8 cellular contexts compared by ENCODE assay signal in the genomic region with DNA sequence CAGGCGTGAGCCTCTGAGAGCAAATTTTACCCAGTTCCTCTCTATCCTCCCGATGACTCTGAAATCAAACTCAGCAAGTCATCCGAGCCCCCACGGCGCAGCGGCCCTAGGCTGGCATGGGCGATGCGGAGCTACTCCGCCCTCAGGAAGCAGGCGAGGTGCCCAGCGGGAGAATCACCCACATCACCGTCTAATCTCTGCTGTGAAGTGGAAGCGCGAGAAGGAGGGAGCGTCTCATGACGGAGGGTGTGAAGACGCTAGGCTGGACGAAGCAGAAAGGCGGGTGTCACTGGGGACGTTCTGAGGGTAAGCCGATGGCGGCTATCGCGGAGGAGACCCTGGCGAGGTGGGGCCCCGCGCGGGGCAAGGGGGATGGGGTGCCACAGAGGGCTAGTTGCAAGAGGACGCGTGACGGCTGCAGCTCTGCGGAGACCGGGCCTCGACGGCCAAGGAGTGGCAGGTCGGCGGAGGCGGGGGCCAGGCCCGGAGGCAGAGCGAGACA. TPM values are rescaled to one million over a fixed set of nuclear protein-coding genes. Genes with fewer than 3 reads are reported as not detected.
DNase-seq lines count a peak whose midpoint lies in the region; ATAC-seq and TF ChIP-seq lines count a peak whose summit lies in the region.

No MANE protein-coding gene starts in this region.

- H3K9me3 Mint-ChIP-seq in activated T-cell treated with anti-CD3 and anti-CD28 coated beads, Interleukin-2, amount 50 U/mL, for 4 hours: no peaks in the 10 kb centered on the region

- H3K79me1 ChIP-seq in neuronal stem cell (ENCODE audit: low read depth, low read length): peaks cover 4% of the 10 kb centered on the region

- H3K4ac ChIP-seq in neuronal stem cell (ENCODE audit: low read length): peak overlapping the region; percentile 95

- H3K4me1 ChIP-seq in neuronal stem cell (ENCODE audit: control insufficient read depth in 2 of 2, insufficient read depth in 1 of 2, low read depth in 1 of 2, low read length in 2 of 2): peaks cover 17 to 28% of the 10 kb centered on the region in 2 donors

- peak overlapping the region; percentile 91 for H3K9ac ChIP-seq in neuronal stem cell (ENCODE audit: low read depth, low read length, poor library complexity)

- no peaks in the 10 kb centered on the region for H3K36me3 ChIP-seq in neuronal stem cell (replicated peaks in 1 of 2; ENCODE audit: control insufficient read depth in 2 of 2, insufficient read depth in 2 of 2, low read length in 2 of 2)

- peak overlapping the region; percentile 92 for H2AFZ ChIP-seq in neuronal stem cell (ENCODE audit: low read length)

- H3K27me3 Mint-ChIP-seq in activated T-cell treated with anti-CD3 and anti-CD28 coated beads, Interleukin-2, amount 50 U/mL, for 4 hours (ENCODE audit: low read depth): peaks cover 4% of the 10 kb centered on the region

- H2AK5ac ChIP-seq in neuronal stem cell (ENCODE audit: low read depth, low read length): peak overlapping the region; percentile 38

- no peak overlapping the region for H3K14ac ChIP-seq in neuronal stem cell (ENCODE audit: low read length)

- H4K91ac ChIP-seq in neuronal stem cell (ENCODE audit: low read depth, low read length, poor library complexity): no peak overlapping the region

- H3K9me3 ChIP-seq in neuronal stem cell (replicated peaks in 1 of 2; ENCODE audit: control insufficient read depth in 2 of 2, insufficient read depth in 1 of 2, low read depth in 1 of 2, low read length in 2 of 2): no peaks in the 10 kb centered on the region

- peak overlapping the region; percentile 29 for H4K8ac ChIP-seq in neuronal stem cell (ENCODE audit: low read depth, low read length)

- WGBS in neuronal stem cell (ENCODE audit: extremely low coverage in 2 of 2, insufficient read length in 2 of 2, insufficient replicate concordance in 1 of 2), 2 donors: no CpG with 5 or more reads among the region's 40 CpGs

- H3K23ac ChIP-seq in neuronal stem cell (ENCODE audit: low read depth, low read length, poor library complexity): peak overlapping the region; percentile 94

- peak overlapping the region; percentile 96 for H3K18ac ChIP-seq in neuronal stem cell (ENCODE audit: low read length)

- DNase-seq in DMS79 treated with DMSO at 0.1 percent for 48 hours (lab: John Stamatoyannopoulos, UW) (peak; percentile 54), M059J (ENCODE audit: low read depth) (peak; percentile 65), fibroblast of pulmonary artery (ENCODE audit: low read depth) (peak; percentile 38), neuronal stem cell (ENCODE audit: low spot score) (no peak), AG08396 (ENCODE audit: low spot score) (no peak)
- DNase-seq in activated T-cell treated with anti-CD3 and anti-CD28 coated beads, Interleukin-2, amount 50 U/mL, for 4 hours: peak; percentile 21

- no peak overlapping the region for H3K27ac ChIP-seq in neuronal stem cell (replicated peaks; ENCODE audit: low read length)

- H3K4me3 Mint-ChIP-seq in activated T-cell treated with anti-CD3 and anti-CD28 coated beads, Interleukin-2, amount 50 U/mL, for 4 hours: peak overlapping the region; percentile 91

- H3K27me3 ChIP-seq in neuronal stem cell (ENCODE audit: control insufficient read depth in 3 of 3, insufficient read depth in 3 of 3, low read depth in 1 of 3, low read length in 3 of 3): peaks cover 0 to 12% (median 6%) of the 10 kb centered on the region in 3 experiments

- H2BK5ac ChIP-seq in neuronal stem cell (ENCODE audit: low read length): peak overlapping the region; percentile 97

- ATAC-seq in GM21447 (IDR thresholded peaks at IDR 0.05; ENCODE audit: unreplicated experiment): peak; percentile 21
- ATAC-seq in activated T-cell treated with anti-CD3 and anti-CD28 coated beads, Interleukin-2, amount 50 U/mL, for 4 hours: peak; percentile 27 to 32
- ATAC-seq in HG03520 (IDR thresholded peaks at IDR 0.05; ENCODE audit: unreplicated experiment): no peak

- peak overlapping the region; percentile 56 for H3K4me3 ChIP-seq in fibroblast of pulmonary artery (replicated peaks; ENCODE audit: low read depth, low read length)
- H3K4me3 ChIP-seq in neuronal stem cell (ENCODE audit: low read length in 2 of 2): peak overlapping the region; percentile 32 to 70

- peak overlapping the region; percentile 95 for H2BK12ac ChIP-seq in neuronal stem cell (ENCODE audit: low read length)

- peak overlapping the region; percentile 90 for H3K4me2 ChIP-seq in neuronal stem cell (ENCODE audit: insufficient read depth, low read length, poor library complexity, severe bottlenecking)

- H2BK120ac ChIP-seq in neuronal stem cell (ENCODE audit: low read depth, low read length): peak overlapping the region; percentile 77

- no peaks in the 10 kb centered on the region for H3K36me3 Mint-ChIP-seq in activated T-cell treated with anti-CD3 and anti-CD28 coated beads, Interleukin-2, amount 50 U/mL, for 4 hours (ENCODE audit: insufficient read depth)

- H3K4me1 Mint-ChIP-seq in activated T-cell treated with anti-CD3 and anti-CD28 coated beads, Interleukin-2, amount 50 U/mL, for 4 hours (ENCODE audit: low read depth): peaks cover 21% of the 10 kb centered on the region

- no peak for TF ChIP-seq CTCF in fibroblast of pulmonary artery (IDR thresholded peaks at IDR 0.05; ENCODE audit: low read length, missing control alignments)

- H2BK15ac ChIP-seq in neuronal stem cell (ENCODE audit: low read length): peak overlapping the region; percentile 99

RNA-seq across cellular contexts. Expression of a gene that starts 9.1 kb away (rescaled TPM):
- total RNA-seq in M059J (2014; rRNA removed; shearing (Covaris generic)): 232 and 259 TPM in 2 replicates
- total RNA-seq in activated T-cell treated with anti-CD3 and anti-CD28 coated beads, Interleukin-2, amount 50 U/mL, for 4 hours: 100 to 1,000 TPM; 160 to 175 (median 172) TPM
- 457 TPM for polyA plus RNA-seq in neuronal stem cell (2013, experiment 1 of 2)
- polyA plus RNA-seq in neuronal stem cell (2013, experiment 2 of 2): 458 TPM

RNA-seq across cellular contexts. Expression of a gene that starts 21.9 kb away (rescaled TPM):
- 0.89 and 0.96 TPM in 2 replicates for total RNA-seq in M059J (2014; rRNA removed; shearing (Covaris generic))
- under 1 TPM in 2 of 3 donors, not detected in 1; 0.08 to 0.52 TPM for total RNA-seq in activated T-cell treated with anti-CD3 and anti-CD28 coated beads, Interleukin-2, amount 50 U/mL, for 4 hours
- polyA plus RNA-seq in neuronal stem cell (2013, experiment 1 of 2): 3.5 TPM
- polyA plus RNA-seq in neuronal stem cell (2013, experiment 2 of 2): 3.2 TPM

RNA-seq across cellular contexts. Expression of a gene that starts 35.5 kb away (rescaled TPM):
- not detected in 2 replicates for total RNA-seq in M059J (2014; rRNA removed; shearing (Covaris generic))
- total RNA-seq in activated T-cell treated with anti-CD3 and anti-CD28 coated beads, Interleukin-2, amount 50 U/mL, for 4 hours: not detected
- polyA plus RNA-seq in neuronal stem cell (2013, experiment 1 of 2): 0.03 TPM
- polyA plus RNA-seq in neuronal stem cell (2013, experiment 2 of 2): 0.04 TPM

RNA-seq across cellular contexts. Expression of a gene that starts 42.0 kb away (rescaled TPM):
- total RNA-seq in M059J (2014; rRNA removed; shearing (Covaris generic)): 12.0 and 22.5 TPM in 2 replicates
- under 1 TPM; 0.35 to 0.55 (median 0.52) TPM for total RNA-seq in activated T-cell treated with anti-CD3 and anti-CD28 coated beads, Interleukin-2, amount 50 U/mL, for 4 hours
- polyA plus RNA-seq in neuronal stem cell (2013, experiment 1 of 2): 5.0 TPM
- 5.2 TPM for polyA plus RNA-seq in neuronal stem cell (2013, experiment 2 of 2)

RNA-seq across cellular contexts. Expression of a gene that starts 51.9 kb away (rescaled TPM):
- not detected in 2 replicates for total RNA-seq in M059J (2014; rRNA removed; shearing (Covaris generic))
- under 1 TPM in 1 of 3 donors, not detected in 2; 0.13 TPM for total RNA-seq in activated T-cell treated with anti-CD3 and anti-CD28 coated beads, Interleukin-2, amount 50 U/mL, for 4 hours
- 0.28 TPM for polyA plus RNA-seq in neuronal stem cell (2013, experiment 1 of 2)
- polyA plus RNA-seq in neuronal stem cell (2013, experiment 2 of 2): 0.21 TPM

Comparison
In these comparisons a context has a peak if more than half of its experiments do, and no peak if none do; other contexts are left out.
1. DNase-seq: peak in DMS79 treated with DMSO at 0.1 percent for 48 hours (single experiment), M059J (single experiment), activated T-cell treated with anti-CD3 and anti-CD28 coated beads, Interleukin-2, amount 50 U/mL, for 4 hours (single experiment) and fibroblast of pulmonary artery (single experiment); none in neuronal stem cell (single experiment) and AG08396 (single experiment).